Comparison of ENCODE assay signal across 8 cellular contexts in the genomic region with DNA sequence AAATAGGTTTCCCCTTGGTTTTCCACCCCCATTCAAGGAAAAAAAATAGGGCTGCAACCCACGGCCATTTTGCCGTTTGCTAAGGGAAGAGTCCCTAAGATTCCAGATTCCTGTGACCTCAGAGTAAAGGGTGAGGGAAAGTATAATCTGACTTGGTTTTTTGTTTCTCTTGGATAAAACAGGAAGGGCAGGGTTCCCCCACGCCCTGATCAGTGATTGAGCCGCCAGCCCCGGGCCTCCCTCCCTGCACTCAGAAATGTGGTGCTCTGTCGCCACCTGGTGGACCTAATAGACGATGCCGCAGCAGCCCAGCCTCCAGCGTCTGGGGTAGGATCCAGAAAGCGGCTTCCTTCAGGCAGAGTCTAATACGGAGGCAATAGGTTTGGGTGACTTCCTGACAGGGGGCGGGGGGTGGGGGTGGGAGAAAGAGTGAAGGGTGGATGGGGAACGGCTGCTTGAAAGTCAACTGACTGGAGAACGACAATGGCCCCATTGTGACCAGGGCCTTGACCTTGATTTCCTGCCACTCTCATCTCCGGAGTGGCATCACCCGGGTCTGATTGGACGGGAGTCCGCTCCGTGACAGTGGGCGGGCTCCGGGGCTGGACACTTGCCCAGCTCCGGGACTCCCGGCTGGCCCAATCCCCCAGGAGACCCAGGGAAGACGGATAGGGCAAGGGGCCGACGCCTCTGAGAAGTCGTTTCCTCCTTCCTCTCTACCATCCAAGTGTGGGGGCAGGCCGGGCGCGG. TPM values are rescaled to one million over a fixed set of nuclear protein-coding genes. Genes with fewer than 3 reads are reported as not detected.
DNase-seq lines count a peak whose midpoint lies in the region; ATAC-seq, FAIRE-seq and TF ChIP-seq lines count a peak whose summit lies in the region.

No MANE protein-coding gene starts in this region.

- BruUV-seq in endothelial cell of umbilical vein (replicated peaks; lab: Mats Ljungman, UMichigan) = no TSS peak

- H3K4me1 Mint-ChIP-seq in CD4-positive, alpha-beta memory T cell = peaks cover 2 to 15% (median 9%) of the 10 kb centered on the region in 4 donors

- peak; percentile 52 for TF ChIP-seq CTCF in HL-60 (IDR thresholded peaks at IDR 0.05; ENCODE audit: insufficient read depth, low read length)
- peak; percentile 81 to 86 for TF ChIP-seq CTCF in endothelial cell of umbilical vein (IDR thresholded peaks at IDR 0.05; ENCODE audit: extremely low read depth in 1 of 2, insufficient read depth in 1 of 2, low read depth in 1 of 2, low read length in 2 of 2)
- TF ChIP-seq CTCF in mucosa of descending colon (IDR thresholded peaks at IDR 0.05) = peak; percentile 66

- H3K9me3 Mint-ChIP-seq in CD4-positive, alpha-beta memory T cell = peaks cover 0 to 2% (median 0%) of the 10 kb centered on the region in 8 donors

- H3K36me3 Mint-ChIP-seq in CD4-positive, alpha-beta memory T cell = no peaks in the 10 kb centered on the region

- no peak overlapping the region for H3K27ac ChIP-seq in CD4-positive, alpha-beta memory T cell (ENCODE audit: low read depth, low read length)
- H3K27ac ChIP-seq in HL-60 (replicated peaks) = no peak overlapping the region
- H3K27ac ChIP-seq in endothelial cell of umbilical vein (ENCODE audit: insufficient read depth, low read depth, low read length) = no peak overlapping the region

- H3K79me2 ChIP-seq in endothelial cell of umbilical vein (ENCODE audit: control insufficient read depth, insufficient read depth, low read length) = no peaks in the 10 kb centered on the region

- no peak overlapping the region for H3K9ac ChIP-seq in endothelial cell of umbilical vein (replicated peaks; ENCODE audit: extremely low read depth, insufficient read depth, low read length)

- no peaks in the 10 kb centered on the region for H3K36me3 ChIP-seq in CD4-positive, alpha-beta memory T cell (ENCODE audit: insufficient read depth, low read length)
- H3K36me3 ChIP-seq in endothelial cell of umbilical vein (ENCODE audit: control insufficient read depth in 2 of 2, extremely low read depth in 1 of 2, insufficient read depth in 2 of 2, low read length in 2 of 2) = no peaks in the 10 kb centered on the region
- no peaks in the 10 kb centered on the region for H3K36me3 ChIP-seq in mucosa of descending colon (ENCODE audit: low read depth)

- H3K9me3 ChIP-seq in CD4-positive, alpha-beta memory T cell (ENCODE audit: control insufficient read depth in 1 of 2, low read length in 2 of 2) = no peaks in the 10 kb centered on the region
- H3K9me3 ChIP-seq in endothelial cell of umbilical vein (replicated peaks; ENCODE audit: control insufficient read depth, insufficient read depth, low read length) = no peaks in the 10 kb centered on the region
- H3K9me3 ChIP-seq in mucosa of descending colon = no peaks in the 10 kb centered on the region

- dilution Hi-C loops in endothelial cell of umbilical vein (cut with MboI; ENCODE audit: extremely low pct_ligation_motif_present, low sequenced_read_pairs) = no loop called here

- no peaks in the 10 kb centered on the region for H3K9me1 ChIP-seq in endothelial cell of umbilical vein (replicated peaks; ENCODE audit: control insufficient read depth, extremely low read depth, insufficient read depth, low read length)

- H3K4me3 ChIP-seq in CD4-positive, alpha-beta memory T cell (ENCODE audit: low read length in 2 of 2) = no peak overlapping the region
- H3K4me3 ChIP-seq in HL-60 (replicated peaks; ENCODE audit: insufficient read depth, low read length) (no peak overlapping the region), endothelial cell of umbilical vein (replicated peaks in 1 of 3; ENCODE audit: insufficient read depth in 1 of 3, low read depth in 1 of 3, low read length in 3 of 3) (peak overlapping the region in 2 of 3 experiments; percentile 19 to 24), mucosa of descending colon (no peak overlapping the region)

- H3K4me1 ChIP-seq in CD4-positive, alpha-beta memory T cell (ENCODE audit: insufficient read depth, low read length) = peaks cover 11% of the 10 kb centered on the region
- H3K4me1 ChIP-seq in endothelial cell of umbilical vein (ENCODE audit: control insufficient read depth, extremely low read depth, insufficient read depth, low read length) = peaks cover 4% of the 10 kb centered on the region
- peaks cover 3% of the 10 kb centered on the region for H3K4me1 ChIP-seq in mucosa of descending colon (ENCODE audit: low read depth)

- ATAC-seq in GM19468 (IDR thresholded peaks at IDR 0.05; ENCODE audit: extremely low read depth, unreplicated experiment) (peak; percentile 74), mucosa of descending colon (peak; percentile 99)

- H2AFZ ChIP-seq in endothelial cell of umbilical vein (ENCODE audit: low read depth, low read length) = peak overlapping the region; percentile 81

- intact Hi-C loops in CD4-positive, alpha-beta memory T cell (cut with micrococcal nuclease) = loop anchor here (1.0 kb wide), 6 partner anchors 13 to 370 kb away; partner anchors contain the start of gene CYSTM1
- intact Hi-C loops in endothelial cell of umbilical vein (cut with micrococcal nuclease) (loop anchor here (1.0 to 5.0 kb wide), 7 partner anchors 13 to 370 kb away; no protein-coding TSS in a partner anchor), mucosa of descending colon (cut with DNase I, micrococcal nuclease) (loop anchor here (5.0 to 10.0 kb wide), 2 partner anchors 85 to 372 kb away; no protein-coding TSS in a partner anchor)

- peak; percentile 77 to 82 (median 82) for DNase-seq in CD4-positive, alpha-beta memory T cell
- peak in 1 of 2 experiments; percentile 65 for DNase-seq in HL-60 (ENCODE audit: low read depth in 1 of 2, low spot score in 1 of 2)
- peak; percentile 63 for DNase-seq in NOMO-1 treated with dmso at 0.1 percent for 144 hours (lab: John Stamatoyannopoulos, UW; ENCODE audit: unreplicated experiment)
- peak; percentile 58 for DNase-seq in activated CD8-positive, alpha-beta memory T cell treated with anti-CD3 and anti-CD28 coated beads, Interleukin-2, amount 50 U/mL, for 1 hour (ENCODE audit: extremely low read depth)
- peak; percentile 75 for DNase-seq in endothelial cell of umbilical vein (ENCODE audit: low read depth, low spot score)
- peak; percentile 88 to 95 (median 93) for DNase-seq in mucosa of descending colon
- peak; percentile 75 to 87 for DNase-seq in stimulated activated CD8-positive, alpha-beta memory T cell treated with anti-CD3 and anti-CD28 coated beads, Interleukin-2, amount 100 ng/mL, for 48 hours (ENCODE audit: low read depth in 2 of 2)

- H3K4me3 Mint-ChIP-seq in CD4-positive, alpha-beta memory T cell = peak overlapping the region; percentile 52 to 79 (median 60)

- no peaks in the 10 kb centered on the region for H4K20me1 ChIP-seq in endothelial cell of umbilical vein (replicated peaks; ENCODE audit: control insufficient read depth, extremely low read depth, insufficient read depth, low read length)

- POLR2A ChIA-PET in CD4-positive, alpha-beta memory T cell (lab: Charles Lee; ENCODE audit: partially characterized antibody) = interaction anchor here (0.7 kb wide), 1 partner anchor 84 kb away, joined by 4 read pairs; no protein-coding TSS in a partner anchor
- POLR2A ChIA-PET in endothelial cell of umbilical vein (lab: Charles Lee) = interaction anchor here (0.7 kb wide), 1 partner anchor 93 kb away, joined by 3 read pairs; no protein-coding TSS in a partner anchor

- H3K27me3 Mint-ChIP-seq in CD4-positive, alpha-beta memory T cell = no peaks in the 10 kb centered on the region

- no peak for TF ChIP-seq POLR2A in endothelial cell of umbilical vein (IDR thresholded peaks at IDR 0.05; ENCODE audit: low read depth, low read length)

- peak; percentile 96 for FAIRE-seq in endothelial cell of umbilical vein (lab: Jason Lieb, UNC)

- peak overlapping the region; percentile 81 for H3K4me2 ChIP-seq in endothelial cell of umbilical vein (ENCODE audit: insufficient read depth, low read length)

- peak overlapping the region in 6 of 7 donors; percentile 19 to 88 (median 30) for H3K27ac Mint-ChIP-seq in CD4-positive, alpha-beta memory T cell

- CTCF ChIA-PET in CD4-positive, alpha-beta memory T cell (lab: Charles Lee; ENCODE audit: partially characterized antibody) = interaction anchor here (0.7 to 11.2 kb wide), 10 partner anchors 13 to 898 kb away, joined by 3 to 175 read pairs (median 3); partner anchors contain the start of gene CYSTM1
- CTCF ChIA-PET in endothelial cell of umbilical vein (lab: Charles Lee) = interaction anchor here (0.7 to 13.1 kb wide), 11 partner anchors 11 to 369 kb away, joined by 3 to 141 read pairs (median 7); no protein-coding TSS in a partner anchor

- no peaks in the 10 kb centered on the region for H3K27me3 ChIP-seq in CD4-positive, alpha-beta memory T cell (ENCODE audit: insufficient read depth, low read length)
- no peaks in the 10 kb centered on the region for H3K27me3 ChIP-seq in HL-60 (ENCODE audit: insufficient read depth, poor library complexity, severe bottlenecking)
- H3K27me3 ChIP-seq in endothelial cell of umbilical vein (ENCODE audit: control insufficient read depth in 2 of 2, insufficient read depth in 2 of 2, low read length in 2 of 2) = no peaks in the 10 kb centered on the region

RNA-seq across cellular contexts. Expression of gene CYSTM1, which starts 17.8 kb away (rescaled TPM):
- total RNA-seq in CD4-positive, alpha-beta memory T cell = 1 to 10 TPM; 5.0 to 6.3 TPM
- 10 to 100 TPM; 12.8 to 21.1 TPM for polyA plus RNA-seq in CD4-positive, alpha-beta memory T cell
- 28.9 and 36.0 TPM in 2 replicates for total RNA-seq in endothelial cell of umbilical vein
- polyA plus RNA-seq in endothelial cell of umbilical vein = 41.5 and 50.4 TPM in 2 replicates
- polyA plus RNA-seq in endothelial cell of umbilical vein (2011; cell fraction: cytosol; rRNA removed) = 26.3 and 29.5 TPM in 2 replicates
- 6.8 and 12.5 TPM in 2 replicates for polyA plus RNA-seq in endothelial cell of umbilical vein (2011; cell fraction: nucleus; rRNA removed)
- 22.8 and 28.5 TPM in 2 replicates for polyA plus RNA-seq in endothelial cell of umbilical vein (2012)
- polyA minus RNA-seq in endothelial cell of umbilical vein = 22.2 and 29.3 TPM in 2 replicates
- 64.1 TPM for polyA minus RNA-seq in endothelial cell of umbilical vein (2011; cell fraction: cytosol; rRNA and poly(A)+ RNA removed)
- polyA minus RNA-seq in endothelial cell of umbilical vein (2011; cell fraction: nucleus; rRNA and poly(A)+ RNA removed) = 5.0 and 6.4 TPM in 2 replicates
- total RNA-seq in mucosa of descending colon = 100 to 1,000 TPM in 2 of 3 donors, 10 to 100 TPM in 1; 76.3 to 175 (median 136) TPM

RNA-seq across cellular contexts. Expression of gene IGIP, which starts 31.5 kb away (rescaled TPM):
- total RNA-seq in CD4-positive, alpha-beta memory T cell = 10 to 100 TPM; 13.7 to 14.9 TPM
- under 1 TPM; 0.27 to 0.78 TPM for polyA plus RNA-seq in CD4-positive, alpha-beta memory T cell
- total RNA-seq in endothelial cell of umbilical vein = 2.4 and 3.3 TPM in 2 replicates
- polyA plus RNA-seq in endothelial cell of umbilical vein = 0.62 and 0.86 TPM in 2 replicates
- polyA plus RNA-seq in endothelial cell of umbilical vein (2011; cell fraction: cytosol; rRNA removed) = 0.56 and 0.63 TPM in 2 replicates
- 2.4 and 3.3 TPM in 2 replicates for polyA plus RNA-seq in endothelial cell of umbilical vein (2011; cell fraction: nucleus; rRNA removed)
- 1.5 and 1.6 TPM in 2 replicates for polyA plus RNA-seq in endothelial cell of umbilical vein (2012)
- polyA minus RNA-seq in endothelial cell of umbilical vein = 2.3 and 2.6 TPM in 2 replicates
- 0.31 TPM for polyA minus RNA-seq in endothelial cell of umbilical vein (2011; cell fraction: cytosol; rRNA and poly(A)+ RNA removed)
- polyA minus RNA-seq in endothelial cell of umbilical vein (2011; cell fraction: nucleus; rRNA and poly(A)+ RNA removed) = 3.5 and 4.8 TPM in 2 replicates
- 10 to 100 TPM in 1 of 3 donors, 1 to 10 TPM in 2; 8.1 to 25.1 (median 9.8) TPM for total RNA-seq in mucosa of descending colon

RNA-seq across cellular contexts. Expression of gene PURA, which starts 43.3 kb away (rescaled TPM):
- 10 to 100 TPM; 31.2 to 36.2 TPM for total RNA-seq in CD4-positive, alpha-beta memory T cell
- 1 to 10 TPM; 2.5 to 4.7 TPM for polyA plus RNA-seq in CD4-positive, alpha-beta memory T cell
- 8.1 and 8.2 TPM in 2 replicates for total RNA-seq in endothelial cell of umbilical vein
- polyA plus RNA-seq in endothelial cell of umbilical vein = 1.1 and 1.3 TPM in 2 replicates
- polyA plus RNA-seq in endothelial cell of umbilical vein (2011; cell fraction: cytosol; rRNA removed) = 1.2 TPM in 2 replicates
- polyA plus RNA-seq in endothelial cell of umbilical vein (2011; cell fraction: nucleus; rRNA removed) = 1.8 and 2.4 TPM in 2 replicates
- 2.8 and 3.3 TPM in 2 replicates for polyA plus RNA-seq in endothelial cell of umbilical vein (2012)
- polyA minus RNA-seq in endothelial cell of umbilical vein = 3.3 and 4.3 TPM in 2 replicates
- 6.6 TPM for polyA minus RNA-seq in endothelial cell of umbilical vein (2011; cell fraction: cytosol; rRNA and poly(A)+ RNA removed)
- polyA minus RNA-seq in endothelial cell of umbilical vein (2011; cell fraction: nucleus; rRNA and poly(A)+ RNA removed) = 7.5 and 7.9 TPM in 2 replicates
- total RNA-seq in mucosa of descending colon = 10 to 100 TPM; 17.3 to 49.4 (median 18.4) TPM

Comparison
In these comparisons a context has a peak if more than half of its experiments do, and no peak if none do; other contexts are left out.
1. H3K4me3 ChIP-seq: peak in endothelial cell of umbilical vein (2 of 3); none in CD4-positive, alpha-beta memory T cell (0 of 2), HL-60 (single experiment) and mucosa of descending colon (single experiment).
2. Peak in every context shown above with its lines, with median percentiles within 50 percentile points of each other: CTCF ChIP-seq.